ENCODE assay signal across 1 cellular context in genomic region chr11:8032576-8033311, GRCh38.
TF ChIP-seq lines count a peak whose summit lies in the region.

No MANE protein-coding gene starts in this region.

TF ChIP-seq in H1, 55 proteins besides CTCF, POLR2A, EP300 and RAD21:
- no peak for TF ChIP-seq NANOG (IDR thresholded peaks at IDR 0.05; ENCODE audit: insufficient read depth, low read depth, low read length, poor library complexity, severe bottlenecking)
- TF ChIP-seq SUZ12 (IDR thresholded peaks at IDR 0.05; ENCODE audit: low read length) = no peak
- no peak for TF ChIP-seq BACH1 (IDR thresholded peaks at IDR 0.05; ENCODE audit: low read length)
- TF ChIP-seq SIN3A (conservative IDR thresholded peaks at IDR 0.05 in 1 of 2, IDR thresholded peaks at IDR 0.05 in 1 of 2; ENCODE audit: low read depth in 1 of 2, low read length in 2 of 2) = 0 out of 4 replicates have a peak, but pooled peaks of 1 of the 2 experiments have one; percentile 8
- TF ChIP-seq KDM5A (IDR thresholded peaks at IDR 0.05; ENCODE audit: low read length) = no peak
- TF ChIP-seq EGR1 (IDR thresholded peaks at IDR 0.05; ENCODE audit: borderline replicate concordance, low read depth, low read length) = no peak
- TF ChIP-seq CHD7 (IDR thresholded peaks at IDR 0.05; ENCODE audit: insufficient replicate concordance, low read length) = no peak
- no peak for TF ChIP-seq EZH2 (IDR thresholded peaks at IDR 0.05; ENCODE audit: low read depth, low read length, severe bottlenecking)
- no peak for TF ChIP-seq FOSL1 (IDR thresholded peaks at IDR 0.05; ENCODE audit: insufficient read depth, low read depth, low read length)
- TF ChIP-seq BRCA1 (IDR thresholded peaks at IDR 0.05; ENCODE audit: low read depth, low read length) = no peak
- 0 out of 2 replicates have a peak, but pooled peaks have one; percentile 20 for TF ChIP-seq YY1 (IDR thresholded peaks at IDR 0.05; ENCODE audit: low read depth, low read length)
TF ChIP-seq in H1: peak in this region for 2.
